ENCODE assay signal across 8 cellular contexts in the genomic region with DNA sequence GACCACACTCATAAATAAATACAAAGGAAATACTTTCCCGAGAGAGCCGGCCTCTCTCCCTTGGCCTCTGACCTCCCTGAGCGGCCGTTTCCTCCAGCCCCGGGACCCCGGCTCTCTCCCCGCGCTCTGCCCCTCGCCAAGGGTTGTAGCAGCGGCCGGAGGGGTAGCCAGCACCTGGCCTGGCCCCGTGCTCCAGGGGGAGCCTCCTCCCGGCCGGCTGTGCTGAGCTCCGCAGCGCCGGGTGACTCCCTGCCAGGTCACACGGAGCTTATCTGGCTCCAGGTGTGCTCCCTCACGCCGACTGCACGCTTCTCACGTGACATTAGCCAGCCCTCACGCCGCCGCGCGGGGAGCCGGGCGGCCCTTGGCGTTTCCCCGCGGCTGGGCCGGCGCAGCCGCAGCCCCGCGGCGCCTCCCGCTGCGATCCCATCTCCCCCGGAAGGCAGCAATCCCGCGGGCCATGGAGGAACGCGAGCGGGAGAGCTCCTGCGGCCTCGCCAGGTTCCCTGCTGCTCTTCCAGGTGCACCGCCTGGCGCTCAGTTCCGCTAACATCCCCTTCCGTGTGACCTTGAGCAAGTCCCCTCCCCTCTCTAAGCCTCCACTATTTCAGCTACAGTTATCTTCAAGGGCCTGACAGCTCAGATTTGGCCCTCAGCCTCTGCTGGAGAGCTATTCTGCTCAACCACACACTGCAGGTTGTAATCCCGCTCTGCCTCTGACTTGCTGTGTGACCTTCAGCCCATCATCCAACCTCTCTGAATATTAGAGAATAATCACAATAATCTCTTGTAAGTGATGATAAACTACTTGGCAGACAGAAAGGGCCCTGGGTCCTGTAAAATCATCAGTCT. TPM values are rescaled to one million over a fixed set of nuclear protein-coding genes. Genes with fewer than 3 reads are reported as not detected.
A peak's percentile ranks its signal among the peaks of the same experiment; 100 is the strongest.
DNase-seq lines count a peak whose midpoint lies in the region; ATAC-seq lines count a peak whose summit lies in the region.

No MANE protein-coding gene starts in this region.

- DNase-seq in Jurkat, Clone E6-1 (ENCODE audit: low read depth, low spot score), result peak; percentile 66
- DNase-seq in SHP77 (lab: John Stamatoyannopoulos, UW) (peak; percentile 27 to 85), head of caudate nucleus (peak in 34 of 42 donors; percentile 26 to 79 (median 55)), posterior vena cava (ENCODE audit: low spot score) (peak; percentile 83), NCI-H446 (lab: John Stamatoyannopoulos, UW) (no peak), GOT3 (lab: John Stamatoyannopoulos, UW) (no peak)
- DNase-seq in activated naive CD4-positive, alpha-beta T cell treated with Interleukin-2 at 50 U/mL for 16 hours, result peak; percentile 63

- peak; percentile 58 for ATAC-seq in GM18498 (IDR thresholded peaks at IDR 0.05; ENCODE audit: unreplicated experiment)

- H3K4me3 ChIP-seq in Jurkat, Clone E6-1 (ENCODE audit: low read length), result peak overlapping the region; percentile 66

- intact Hi-C loops in head of caudate nucleus (cut with DNase I), result loop anchor here (5.0 kb wide), 1 partner anchor 41 kb away; no protein-coding TSS in a partner anchor
- intact Hi-C loops in posterior vena cava (cut with DNase I), result no loop called here

RNA-seq across cellular contexts. Expression of gene MYO18A, which starts 3.5 kb away (rescaled TPM):
- 62.9 TPM for polyA plus RNA-seq in Jurkat, Clone E6-1 (2012; ENCODE audit: insufficient read depth, insufficient read length)
- total RNA-seq in posterior vena cava, result 10 to 100 TPM; 76.3 to 87.9 TPM

Comparison
In these comparisons a context has a peak if more than half of its experiments do, and no peak if none do; other contexts are left out.
1. DNase-seq: peak in Jurkat, Clone E6-1 (single experiment), SHP77 (2 of 2), activated naive CD4-positive, alpha-beta T cell treated with Interleukin-2 at 50 U/mL for 16 hours (single experiment), head of caudate nucleus (34 of 42) and posterior vena cava (single experiment); none in NCI-H446 (0 of 2) and GOT3 (single experiment).